Comparison of ENCODE assay signal across 10 cellular contexts in genomic region chr10:69506834-69507643, GRCh38. TPM values are rescaled to one million over a fixed set of nuclear protein-coding genes. Genes with fewer than 3 reads are reported as not detected.
DNase-seq lines count a peak whose midpoint lies in the region; ATAC-seq, FAIRE-seq and TF ChIP-seq lines count a peak whose summit lies in the region.
"Had no signal": no experiment of that assay in that cellular context is flagged by ENCODE, and none has a peak within 500 bp of the region (broad histone marks: within the 10 kb centered on the region; RNA-seq: fewer than 3 reads in every experiment).

No MANE protein-coding gene starts in this region.

- no peaks in the 10 kb centered on the region for H3K36me3 ChIP-seq in kidney (ENCODE audit: control insufficient read depth in 1 of 2, insufficient read depth in 2 of 2, low read length in 2 of 2)
- H3K36me3 ChIP-seq: neutrophil had no signal

- no peak for FAIRE-seq in kidney (lab: Jason Lieb, UNC)

- H3K4me3 Mint-ChIP-seq in T-helper 2 cell treated with Interferon-gamma antibody and Interleukin-4, amounts not matched to agents 5 μg/mL and 100 μg/mL, for 36 hours, result peak overlapping the region; percentile 68
- peak overlapping the region; percentile 59 for H3K4me3 Mint-ChIP-seq in activated naive CD8-positive, alpha-beta T cell
- peak overlapping the region in 3 of 5 donors; percentile 4 to 65 (median 46) for H3K4me3 Mint-ChIP-seq in immature natural killer cell
- peak overlapping the region; percentile 58 to 75 for H3K4me3 Mint-ChIP-seq in stimulated activated naive B cell treated with anti-CD40 and anti-IgM and Interleukin-4, amounts not matched to agents 10 μg/mL and 1 μg/mL and 100 μg/mL, for 72 hours

- H3K27ac ChIP-seq in kidney (ENCODE audit: low read depth in 2 of 2, low read length in 2 of 2), result no peak overlapping the region
- H3K27ac ChIP-seq: neutrophil, tibial artery had no signal

- H3K4me1 ChIP-seq in kidney (ENCODE audit: control insufficient read depth in 1 of 2, insufficient read depth in 1 of 2, low read depth in 1 of 2, low read length in 2 of 2), result peaks cover 0 to 5% of the 10 kb centered on the region in 2 donors

- no peaks in the 10 kb centered on the region for H3K9me3 Mint-ChIP-seq in T-helper 2 cell treated with Interferon-gamma antibody and Interleukin-4, amounts not matched to agents 5 μg/mL and 100 μg/mL, for 36 hours
- no peaks in the 10 kb centered on the region for H3K9me3 Mint-ChIP-seq in activated naive CD8-positive, alpha-beta T cell (ENCODE audit: low read depth)
- H3K9me3 Mint-ChIP-seq in immature natural killer cell, result no peaks in the 10 kb centered on the region
- H3K9me3 Mint-ChIP-seq in stimulated activated naive B cell treated with anti-CD40 and anti-IgM and Interleukin-4, amounts not matched to agents 10 μg/mL and 1 μg/mL and 100 μg/mL, for 72 hours, result no peaks in the 10 kb centered on the region

- no peak for ATAC-seq in stimulated activated naive B cell treated with anti-CD40 and anti-IgM and Interleukin-4, amounts not matched to agents 10 μg/mL and 1 μg/mL and 100 μg/mL, for 72 hours (replicated peaks)

- no peak for DNase-seq in T-helper 2 cell treated with Interferon-gamma antibody and Interleukin-4, amounts not matched to agents 5 μg/mL and 100 μg/mL, for 36 hours (ENCODE audit: low spot score)
- DNase-seq in T-helper 2 cell (no peak), immature natural killer cell (no peak), DMS 273 (lab: John Stamatoyannopoulos, UW; ENCODE audit: unreplicated experiment) (no peak), SHP77 (lab: John Stamatoyannopoulos, UW) (no peak), kidney (no peak)
- DNase-seq in stimulated activated naive B cell treated with anti-CD40 and anti-IgM and Interleukin-4, amounts not matched to agents 10 μg/mL and 1 μg/mL and 100 μg/mL, for 72 hours, result no peak

- no peaks in the 10 kb centered on the region for H3K36me3 Mint-ChIP-seq in T-helper 2 cell treated with Interferon-gamma antibody and Interleukin-4, amounts not matched to agents 5 μg/mL and 100 μg/mL, for 36 hours (ENCODE audit: low read depth)
- no peaks in the 10 kb centered on the region for H3K36me3 Mint-ChIP-seq in activated naive CD8-positive, alpha-beta T cell
- H3K36me3 Mint-ChIP-seq in immature natural killer cell, result no peaks in the 10 kb centered on the region
- H3K36me3 Mint-ChIP-seq in stimulated activated naive B cell treated with anti-CD40 and anti-IgM and Interleukin-4, amounts not matched to agents 10 μg/mL and 1 μg/mL and 100 μg/mL, for 72 hours, result no peaks in the 10 kb centered on the region

- no peak overlapping the region for H3K9ac ChIP-seq in kidney (ENCODE audit: low read length in 2 of 2)

- no peaks in the 10 kb centered on the region for H3K9me3 ChIP-seq in kidney (ENCODE audit: control insufficient read depth in 1 of 2, low read length in 2 of 2)
- H3K9me3 ChIP-seq: neutrophil, tibial artery had no signal

- peaks cover 7% of the 10 kb centered on the region for H3K4me1 Mint-ChIP-seq in T-helper 2 cell treated with Interferon-gamma antibody and Interleukin-4, amounts not matched to agents 5 μg/mL and 100 μg/mL, for 36 hours (ENCODE audit: low read depth)
- peaks cover 9% of the 10 kb centered on the region for H3K4me1 Mint-ChIP-seq in activated naive CD8-positive, alpha-beta T cell (ENCODE audit: low read depth)
- H3K4me1 Mint-ChIP-seq in immature natural killer cell, result peaks cover 5 to 7% of the 10 kb centered on the region in 2 donors
- H3K4me1 Mint-ChIP-seq in stimulated activated naive B cell treated with anti-CD40 and anti-IgM and Interleukin-4, amounts not matched to agents 10 μg/mL and 1 μg/mL and 100 μg/mL, for 72 hours, result peaks cover 5 to 7% of the 10 kb centered on the region in 2 donors

- TF ChIP-seq CTCF in kidney (IDR thresholded peaks at IDR 0.05; ENCODE audit: borderline replicate concordance, extremely low read depth, insufficient read depth), result no peak

- intact Hi-C loops in kidney (cut with DNase I), result loop anchor here (5.0 kb wide), 1 partner anchor 80 kb away; no protein-coding TSS in a partner anchor

- H3K27me3 Mint-ChIP-seq in T-helper 2 cell treated with Interferon-gamma antibody and Interleukin-4, amounts not matched to agents 5 μg/mL and 100 μg/mL, for 36 hours (ENCODE audit: low read depth), result peaks cover 21% of the 10 kb centered on the region
- H3K27me3 Mint-ChIP-seq in activated naive CD8-positive, alpha-beta T cell, result no peaks in the 10 kb centered on the region
- peaks cover 2 to 20% (median 11%) of the 10 kb centered on the region in 3 donors for H3K27me3 Mint-ChIP-seq in immature natural killer cell (ENCODE audit: low read depth in 3 of 3)
- H3K27me3 Mint-ChIP-seq in stimulated activated naive B cell treated with anti-CD40 and anti-IgM and Interleukin-4, amounts not matched to agents 10 μg/mL and 1 μg/mL and 100 μg/mL, for 72 hours, result peaks cover 18 to 34% of the 10 kb centered on the region in 2 donors

- peak overlapping the region in 1 of 2 donors; percentile 49 for H3K4me3 ChIP-seq in kidney (ENCODE audit: low read length in 2 of 2)

- H3K27ac Mint-ChIP-seq in T-helper 2 cell treated with Interferon-gamma antibody and Interleukin-4, amounts not matched to agents 5 μg/mL and 100 μg/mL, for 36 hours, result no peak overlapping the region
- no peak overlapping the region for H3K27ac Mint-ChIP-seq in activated naive CD8-positive, alpha-beta T cell
- H3K27ac Mint-ChIP-seq in immature natural killer cell, result no peak overlapping the region
- H3K27ac Mint-ChIP-seq in stimulated activated naive B cell treated with anti-CD40 and anti-IgM and Interleukin-4, amounts not matched to agents 10 μg/mL and 1 μg/mL and 100 μg/mL, for 72 hours, result no peak overlapping the region

RNA-seq across cellular contexts. Expression of gene TSPAN15, which starts 55.8 kb away (rescaled TPM):
- polyA plus RNA-seq in immature natural killer cell (1 to 10 TPM in 1 of 3 donors, under 1 TPM in 1, not detected in 1; 0.39 to 2.4 TPM), kidney (ENCODE audit: insufficient read depth, low read depth, low replicate concordance) (28.2 TPM)
- 65.4 TPM for total RNA-seq in kidney
